Comparison of ENCODE assay signal across 15 cellular contexts in the genomic region with DNA sequence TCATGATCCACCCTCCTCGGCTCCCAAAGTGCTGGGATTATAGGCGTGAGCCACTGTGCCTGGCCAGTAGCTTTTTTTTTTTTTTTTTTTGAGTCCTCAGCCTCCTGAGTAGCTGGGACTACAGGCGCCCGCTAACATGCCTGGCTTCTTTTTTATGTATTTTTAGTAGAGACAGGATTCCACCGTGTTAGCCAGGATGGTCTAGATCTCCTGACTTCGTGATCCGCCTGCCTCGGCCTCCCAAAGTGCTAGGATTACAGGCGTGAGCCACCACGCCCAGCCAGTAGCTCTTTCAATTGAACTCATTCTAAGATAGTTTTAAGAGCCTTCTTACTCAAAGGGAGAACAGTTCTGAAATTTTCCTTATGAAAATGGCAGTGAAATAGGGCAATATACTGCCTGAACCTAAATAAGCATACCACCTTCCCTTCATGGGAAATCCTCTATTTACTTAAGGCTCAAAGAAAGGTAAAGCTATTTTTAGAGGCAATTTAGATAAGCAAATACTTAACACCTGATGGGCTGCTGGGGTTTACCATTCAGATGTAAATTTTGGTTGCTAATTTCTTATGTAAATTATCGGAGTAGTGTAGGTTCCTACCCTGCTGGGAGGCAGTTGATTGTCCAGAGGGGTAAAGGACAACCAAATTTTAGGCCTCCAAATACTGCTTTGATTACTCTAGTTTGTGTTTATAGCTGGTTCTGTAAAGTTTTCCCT.
"Had no signal": no experiment of that assay in that cellular context is flagged by ENCODE, and none has a peak within 500 bp of the region (broad histone marks: within the 10 kb centered on the region; RNA-seq: fewer than 3 reads in every experiment).

No MANE protein-coding gene starts in this region.

- H3K27me3 ChIP-seq: gastroesophageal sphincter, tibial nerve, vagina had no signal

- ATAC-seq: activated T-helper 17 cell treated with anti-CD3 and anti-CD28 coated beads, Interleukin-2, amount 50 U/mL, for 72 hours; gastroesophageal sphincter; left lobe of liver; natural killer cell treated with Interleukin-12 subunit alpha and Interleukin-12 subunit beta and Interleukin-15 and Interleukin-18, amount 100 ng/mL, for 72 hours; sciatic nerve; stimulated activated naive B cell treated with anti-CD40 and anti-IgM and Interleukin-4, amounts not matched to agents 10 μg/mL and 1 μg/mL and 100 μg/mL, for 72 hours had no signal

- H3K9me3 Mint-ChIP-seq: activated B cell treated with CpG ODN at 0.5 μM for 24 hours; activated CD4-positive, alpha-beta T cell treated with anti-CD3 and anti-CD28 coated beads, Interleukin-2, amount 10 ng/mL, durations not matched to agents 7 days and 5 days; activated naive CD4-positive, alpha-beta T cell treated with anti-CD3 and anti-CD28 coated beads, Interleukin-2, amount 10 ng/mL, durations not matched to agents 7 days and 5 days; activated T-helper 17 cell treated with anti-CD3 and anti-CD28 coated beads, Interleukin-2, amount 50 U/mL, for 72 hours; natural killer cell treated with Interleukin-12 subunit alpha and Interleukin-12 subunit beta and Interleukin-15 and Interleukin-18, amount 100 ng/mL, for 72 hours; stimulated activated naive B cell treated with anti-CD40 and anti-IgM and Interleukin-4, amounts not matched to agents 10 μg/mL and 1 μg/mL and 100 μg/mL, for 72 hours had no signal

- H3K4me1 ChIP-seq: spleen, tibial nerve, vagina had no signal

- H3K27ac ChIP-seq: gastroesophageal sphincter, spleen, tibial nerve, vagina had no signal

- H3K27ac Mint-ChIP-seq: activated B cell treated with CpG ODN at 0.5 μM for 24 hours; activated CD4-positive, alpha-beta T cell treated with anti-CD3 and anti-CD28 coated beads, Interleukin-2, amount 10 ng/mL, durations not matched to agents 7 days and 5 days; activated naive CD4-positive, alpha-beta T cell treated with anti-CD3 and anti-CD28 coated beads, Interleukin-2, amount 10 ng/mL, durations not matched to agents 7 days and 5 days; activated T-helper 17 cell treated with anti-CD3 and anti-CD28 coated beads, Interleukin-2, amount 50 U/mL, for 72 hours; natural killer cell treated with Interleukin-12 subunit alpha and Interleukin-12 subunit beta and Interleukin-15 and Interleukin-18, amount 100 ng/mL, for 72 hours; stimulated activated naive B cell treated with anti-CD40 and anti-IgM and Interleukin-4, amounts not matched to agents 10 μg/mL and 1 μg/mL and 100 μg/mL, for 72 hours had no signal

- H3K4me3 ChIP-seq: gastroesophageal sphincter, spleen, tibial nerve, vagina had no signal

- H3K4me1 Mint-ChIP-seq: activated B cell treated with CpG ODN at 0.5 μM for 24 hours; activated CD4-positive, alpha-beta T cell treated with anti-CD3 and anti-CD28 coated beads, Interleukin-2, amount 10 ng/mL, durations not matched to agents 7 days and 5 days; activated naive CD4-positive, alpha-beta T cell treated with anti-CD3 and anti-CD28 coated beads, Interleukin-2, amount 10 ng/mL, durations not matched to agents 7 days and 5 days; activated T-helper 17 cell treated with anti-CD3 and anti-CD28 coated beads, Interleukin-2, amount 50 U/mL, for 72 hours; stimulated activated naive B cell treated with anti-CD40 and anti-IgM and Interleukin-4, amounts not matched to agents 10 μg/mL and 1 μg/mL and 100 μg/mL, for 72 hours had no signal

- DNase-seq: activated B cell treated with CpG ODN at 0.5 μM for 24 hours; activated CD4-positive, alpha-beta T cell treated with anti-CD3 and anti-CD28 coated beads, Interleukin-2, amount 10 ng/mL, durations not matched to agents 7 days and 5 days; activated naive CD4-positive, alpha-beta T cell treated with anti-CD3 and anti-CD28 coated beads, Interleukin-2, amount 10 ng/mL, durations not matched to agents 7 days and 5 days; activated T-cell treated with anti-CD3 and anti-CD28 coated beads for 4 hours; islet precursor cell; spleen; stimulated activated CD4-positive, alpha-beta T cell treated with anti-CD3 and anti-CD28 coated beads, Interleukin-1b, Interleukin-23, amount 100 ng/mL, for 48 hours; stimulated activated naive B cell treated with anti-CD40 and anti-IgM and Interleukin-4, amounts not matched to agents 10 μg/mL and 1 μg/mL and 100 μg/mL, for 72 hours had no signal

- H3K9me3 ChIP-seq: gastroesophageal sphincter, spleen, tibial nerve, vagina had no signal

- H3K4me3 Mint-ChIP-seq: activated B cell treated with CpG ODN at 0.5 μM for 24 hours; activated CD4-positive, alpha-beta T cell treated with anti-CD3 and anti-CD28 coated beads, Interleukin-2, amount 10 ng/mL, durations not matched to agents 7 days and 5 days; activated naive CD4-positive, alpha-beta T cell treated with anti-CD3 and anti-CD28 coated beads, Interleukin-2, amount 10 ng/mL, durations not matched to agents 7 days and 5 days; activated T-helper 17 cell treated with anti-CD3 and anti-CD28 coated beads, Interleukin-2, amount 50 U/mL, for 72 hours; natural killer cell treated with Interleukin-12 subunit alpha and Interleukin-12 subunit beta and Interleukin-15 and Interleukin-18, amount 100 ng/mL, for 72 hours; stimulated activated naive B cell treated with anti-CD40 and anti-IgM and Interleukin-4, amounts not matched to agents 10 μg/mL and 1 μg/mL and 100 μg/mL, for 72 hours had no signal

- H3K36me3 Mint-ChIP-seq: activated naive CD4-positive, alpha-beta T cell treated with anti-CD3 and anti-CD28 coated beads, Interleukin-2, amount 10 ng/mL, durations not matched to agents 7 days and 5 days; natural killer cell treated with Interleukin-12 subunit alpha and Interleukin-12 subunit beta and Interleukin-15 and Interleukin-18, amount 100 ng/mL, for 72 hours; stimulated activated naive B cell treated with anti-CD40 and anti-IgM and Interleukin-4, amounts not matched to agents 10 μg/mL and 1 μg/mL and 100 μg/mL, for 72 hours had no signal

- H3K36me3 ChIP-seq: gastroesophageal sphincter, spleen, tibial nerve, vagina had no signal
